1 cellular context compared by ENCODE assay signal in the genomic region with DNA sequence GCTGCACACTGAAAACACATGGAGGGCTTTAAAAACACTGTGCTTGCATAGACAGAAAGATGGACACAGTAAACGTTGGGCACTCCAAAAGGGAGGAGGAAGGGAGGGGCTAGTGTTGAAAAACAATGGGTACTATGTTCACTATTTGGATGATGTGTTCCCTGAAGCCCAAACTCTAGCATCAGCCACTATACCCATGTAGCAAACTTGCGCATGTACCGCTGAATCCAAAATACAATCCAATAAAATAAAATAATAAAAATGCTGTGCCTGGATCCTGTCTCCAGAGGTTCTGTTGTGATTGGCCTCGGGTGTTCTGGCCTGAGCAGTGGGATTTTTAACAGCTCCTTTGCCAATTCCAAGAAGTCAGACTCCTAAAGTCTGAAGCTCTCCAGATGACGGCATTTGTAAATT.
TF ChIP-seq lines count a peak whose summit lies in the region.

No MANE protein-coding gene starts in this region.

TF ChIP-seq in GM12891, 5 proteins besides CTCF, POLR2A, EP300 and RAD21:
- TF ChIP-seq PAX5 (IDR thresholded peaks at IDR 0.05; ENCODE audit: insufficient read depth, low read length, severe bottlenecking) (no peak), POLR2AphosphoS5 (IDR thresholded peaks at IDR 0.05; ENCODE audit: low read depth, low read length) (no peak), SPI1 (IDR thresholded peaks at IDR 0.05; ENCODE audit: low read depth, low read length) (no peak), TAF1 (IDR thresholded peaks at IDR 0.05; ENCODE audit: low read depth, low read length) (no peak), POU2F2 (IDR thresholded peaks at IDR 0.05; ENCODE audit: low read depth, low read length) (no peak)
